In the genomic region with DNA sequence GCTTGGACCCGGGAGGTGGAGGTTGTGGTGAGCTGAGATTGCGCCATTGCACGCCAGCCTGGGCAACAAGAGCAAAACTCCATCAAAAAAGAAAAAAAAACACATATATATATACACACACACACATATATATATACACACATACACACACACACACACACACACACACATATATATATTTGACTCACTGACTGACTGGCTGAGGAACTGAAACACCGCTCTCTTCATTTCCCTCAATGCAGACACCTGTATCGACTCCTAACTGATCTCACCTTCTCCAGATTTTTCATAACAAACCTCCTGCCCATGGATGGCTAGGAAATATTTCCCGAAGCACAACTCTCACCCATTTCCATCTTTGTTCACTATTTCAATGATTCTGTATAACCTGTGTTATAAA, we compare ENCODE assay signal across 17 cellular contexts.
"Had no signal": no experiment of that assay in that cellular context is flagged by ENCODE, and none has a peak within 500 bp of the region (broad histone marks: within the 10 kb centered on the region; RNA-seq: fewer than 3 reads in every experiment).

No MANE protein-coding gene starts in this region.

- H3K4me1 ChIP-seq: neural progenitor cell, pancreas, sigmoid colon, spleen had no signal

- H3K27me3 ChIP-seq: neural progenitor cell, pancreas, sigmoid colon, spleen had no signal

- H3K4me1 Mint-ChIP-seq: activated CD8-positive, alpha-beta memory T cell treated with anti-CD3 and anti-CD28 coated beads, Interleukin-2, amount 10 ng/mL, durations not matched to agents 7 days and 5 days; activated naive CD4-positive, alpha-beta T cell treated with anti-CD3 and anti-CD28 coated beads, Interleukin-2, amount 10 ng/mL, durations not matched to agents 7 days and 5 days; immature natural killer cell; neural progenitor cell had no signal

- H3K27ac Mint-ChIP-seq: activated CD4-positive, alpha-beta memory T cell treated with anti-CD3 and anti-CD28 coated beads for 36 hours; activated CD8-positive, alpha-beta memory T cell treated with anti-CD3 and anti-CD28 coated beads, Interleukin-2, amount 10 ng/mL, durations not matched to agents 7 days and 5 days; activated naive CD4-positive, alpha-beta T cell treated with anti-CD3 and anti-CD28 coated beads, Interleukin-2, amount 10 ng/mL, durations not matched to agents 7 days and 5 days; activated T-helper 2 cell treated with anti-CD3 and anti-CD28 coated beads, Interferon-gamma antibody, Interleukin-2, Interleukin-4, amounts not matched to agents 10 μg/mL and 5 μg/mL and 100 μg/mL, durations not matched to agents 14 hours and 24 hours and 36 hours; effector memory CD8-positive, alpha-beta T cell; immature natural killer cell; neural progenitor cell had no signal

- H3K36me3 Mint-ChIP-seq: activated CD4-positive, alpha-beta memory T cell treated with anti-CD3 and anti-CD28 coated beads for 36 hours; activated CD8-positive, alpha-beta memory T cell treated with anti-CD3 and anti-CD28 coated beads, Interleukin-2, amount 10 ng/mL, durations not matched to agents 7 days and 5 days; activated naive CD4-positive, alpha-beta T cell treated with anti-CD3 and anti-CD28 coated beads, Interleukin-2, amount 10 ng/mL, durations not matched to agents 7 days and 5 days; immature natural killer cell; neural progenitor cell had no signal

- ATAC-seq: activated CD8-positive, alpha-beta memory T cell treated with anti-CD3 and anti-CD28 coated beads, Interleukin-2, amount 10 ng/mL, durations not matched to agents 7 days and 5 days; effector memory CD8-positive, alpha-beta T cell; pancreas had no signal

- FAIRE-seq: bronchial epithelial cell, pancreas had no signal

- H3K4me3 ChIP-seq: neural progenitor cell, pancreas, sigmoid colon, spleen had no signal

- DNase-seq: activated CD4-positive, alpha-beta memory T cell treated with anti-CD3 and anti-CD28 coated beads for 36 hours; activated CD4-positive, alpha-beta T cell treated with anti-CD3 and anti-CD28 coated beads for 1 hour; activated CD8-positive, alpha-beta memory T cell treated with anti-CD3 and anti-CD28 coated beads, Interleukin-2, amount 10 ng/mL, durations not matched to agents 7 days and 5 days; activated naive CD4-positive, alpha-beta T cell treated with anti-CD3 and anti-CD28 coated beads, Interleukin-2, amount 10 ng/mL, durations not matched to agents 7 days and 5 days; activated T-cell treated with anti-CD3 and anti-CD28 coated beads, Interleukin-2, amount 50 U/mL, for 1 hour; dermis blood vessel endothelial cell; effector memory CD8-positive, alpha-beta T cell; foreskin melanocyte; head of caudate nucleus; immature natural killer cell; pancreas; sigmoid colon; spleen had no signal

- H3K27ac ChIP-seq: epithelial cell of prostate, neural progenitor cell, pancreas, sigmoid colon, spleen had no signal

- H3K9me3 ChIP-seq: pancreas, sigmoid colon, spleen had no signal

- H3K27me3 Mint-ChIP-seq: activated CD4-positive, alpha-beta memory T cell treated with anti-CD3 and anti-CD28 coated beads for 36 hours; activated CD8-positive, alpha-beta memory T cell treated with anti-CD3 and anti-CD28 coated beads, Interleukin-2, amount 10 ng/mL, durations not matched to agents 7 days and 5 days; activated naive CD4-positive, alpha-beta T cell treated with anti-CD3 and anti-CD28 coated beads, Interleukin-2, amount 10 ng/mL, durations not matched to agents 7 days and 5 days; effector memory CD8-positive, alpha-beta T cell had no signal

- H3K36me3 ChIP-seq: neural progenitor cell, pancreas, sigmoid colon, spleen had no signal

- H3K4me3 Mint-ChIP-seq: activated CD4-positive, alpha-beta memory T cell treated with anti-CD3 and anti-CD28 coated beads for 36 hours; activated CD8-positive, alpha-beta memory T cell treated with anti-CD3 and anti-CD28 coated beads, Interleukin-2, amount 10 ng/mL, durations not matched to agents 7 days and 5 days; activated naive CD4-positive, alpha-beta T cell treated with anti-CD3 and anti-CD28 coated beads, Interleukin-2, amount 10 ng/mL, durations not matched to agents 7 days and 5 days; effector memory CD8-positive, alpha-beta T cell; immature natural killer cell; neural progenitor cell had no signal

- H3K9me3 Mint-ChIP-seq: neural progenitor cell had no signal
